ENCODE assay signal across 8 cellular contexts in the genomic region with DNA sequence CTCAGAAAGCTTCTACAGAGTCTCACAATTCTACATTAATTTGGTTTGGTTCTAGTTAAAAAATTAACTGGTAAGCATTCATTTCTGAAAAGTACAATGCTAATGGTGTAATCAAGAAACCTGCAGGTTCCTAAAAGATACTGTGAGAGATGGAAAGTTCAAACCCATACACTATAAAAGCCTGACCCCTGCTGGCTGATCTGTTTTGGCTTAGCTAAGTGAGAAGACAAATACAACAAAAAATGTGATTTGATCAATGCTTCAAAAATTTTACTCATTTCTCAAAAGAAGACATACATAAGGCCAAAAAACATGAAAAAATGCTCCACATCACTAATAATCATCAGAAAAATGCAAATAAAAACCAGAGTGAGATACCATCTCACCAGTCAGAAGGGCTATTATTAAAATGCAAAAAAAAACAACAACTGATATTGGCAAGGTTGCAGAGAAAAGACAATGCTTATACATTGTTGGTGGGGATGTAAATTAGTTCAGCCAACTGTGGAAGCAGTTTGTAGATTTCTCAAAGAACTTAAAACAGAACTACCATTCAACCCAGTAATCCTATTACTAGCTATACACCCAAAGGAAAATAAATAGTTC.
DNase-seq lines count a peak whose midpoint lies in the region; ATAC-seq and TF ChIP-seq lines count a peak whose summit lies in the region.

No MANE protein-coding gene starts in this region.

- no peaks in the 10 kb centered on the region for H3F3A ChIP-seq in PC-3 (ENCODE audit: low read length, unreplicated experiment)

- H3K4me1 ChIP-seq in PC-3 (ENCODE audit: insufficient read depth, low read length) (no peaks in the 10 kb centered on the region), lower lobe of right lung (no peaks in the 10 kb centered on the region)
- no peaks in the 10 kb centered on the region for H3K4me1 ChIP-seq in effector memory CD4-positive, alpha-beta T cell (ENCODE audit: control insufficient read depth, insufficient read depth, low read length, poor library complexity, severe bottlenecking)

- no TSS peak for BruUV-seq in PC-3 (replicated peaks; lab: Mats Ljungman, UMichigan)

- peak; percentile 35 for DNase-seq in activated naive CD8-positive, alpha-beta T cell treated with anti-CD3 and anti-CD28 coated beads, Interleukin-2, amount 50 U/mL, for 24 hours
- no peak for DNase-seq in activated naive CD8-positive, alpha-beta T cell treated with anti-CD3 and anti-CD28 coated beads for 36 hours
- DNase-seq in PC-3 (peak; percentile 60), chondrocyte (ENCODE audit: low spot score) (no peak), lower lobe of right lung (no peak)
- no peak for DNase-seq in effector memory CD4-positive, alpha-beta T cell

- H3K4me3 ChIP-seq in PC-3 (ENCODE audit: low read length) (no peak overlapping the region), lower lobe of right lung (no peak overlapping the region)
- H3K4me3 ChIP-seq in effector memory CD4-positive, alpha-beta T cell (ENCODE audit: insufficient read depth, low read depth, low read length, poor library complexity, severe bottlenecking), result no peak overlapping the region

- H3K4me1 Mint-ChIP-seq in activated naive CD8-positive, alpha-beta T cell treated with anti-CD3 and anti-CD28 coated beads, Interleukin-2, amount 50 U/mL, for 24 hours, result no peaks in the 10 kb centered on the region
- H3K4me1 Mint-ChIP-seq in activated naive CD8-positive, alpha-beta T cell treated with anti-CD3 and anti-CD28 coated beads for 36 hours, result no peaks in the 10 kb centered on the region
- no peaks in the 10 kb centered on the region for H3K4me1 Mint-ChIP-seq in chondrocyte (ENCODE audit: low read depth)

- H3K9me3 Mint-ChIP-seq in activated naive CD8-positive, alpha-beta T cell treated with anti-CD3 and anti-CD28 coated beads, Interleukin-2, amount 50 U/mL, for 24 hours, result no peaks in the 10 kb centered on the region
- H3K9me3 Mint-ChIP-seq in activated naive CD8-positive, alpha-beta T cell treated with anti-CD3 and anti-CD28 coated beads for 36 hours, result no peaks in the 10 kb centered on the region
- H3K9me3 Mint-ChIP-seq in chondrocyte (ENCODE audit: low read depth), result peaks cover 4% of the 10 kb centered on the region

- no peaks in the 10 kb centered on the region for H3K27me3 ChIP-seq in PC-3 (ENCODE audit: low read length)
- H3K27me3 ChIP-seq in lower lobe of right lung (ENCODE audit: low read depth), result no peaks in the 10 kb centered on the region
- no peaks in the 10 kb centered on the region for H3K27me3 ChIP-seq in effector memory CD4-positive, alpha-beta T cell (replicated peaks; ENCODE audit: control insufficient read depth, insufficient read depth, low read length, poor library complexity, severe bottlenecking)

- H3K36me3 Mint-ChIP-seq in activated naive CD8-positive, alpha-beta T cell treated with anti-CD3 and anti-CD28 coated beads, Interleukin-2, amount 50 U/mL, for 24 hours (ENCODE audit: low read depth), result no peaks in the 10 kb centered on the region
- no peaks in the 10 kb centered on the region for H3K36me3 Mint-ChIP-seq in activated naive CD8-positive, alpha-beta T cell treated with anti-CD3 and anti-CD28 coated beads for 36 hours
- no peaks in the 10 kb centered on the region for H3K36me3 Mint-ChIP-seq in chondrocyte (ENCODE audit: low read depth)

- no peaks in the 10 kb centered on the region for H3K9me2 ChIP-seq in PC-3 (replicated peaks; ENCODE audit: low read length)

- H4K20me1 ChIP-seq in PC-3 (ENCODE audit: low read length), result no peaks in the 10 kb centered on the region

- H3K27me3 Mint-ChIP-seq in activated naive CD8-positive, alpha-beta T cell treated with anti-CD3 and anti-CD28 coated beads, Interleukin-2, amount 50 U/mL, for 24 hours, result peaks cover 14% of the 10 kb centered on the region
- peaks cover 16% of the 10 kb centered on the region for H3K27me3 Mint-ChIP-seq in activated naive CD8-positive, alpha-beta T cell treated with anti-CD3 and anti-CD28 coated beads for 36 hours
- no peaks in the 10 kb centered on the region for H3K27me3 Mint-ChIP-seq in chondrocyte (ENCODE audit: low read depth)

- H3K27ac Mint-ChIP-seq in activated naive CD8-positive, alpha-beta T cell treated with anti-CD3 and anti-CD28 coated beads, Interleukin-2, amount 50 U/mL, for 24 hours, result no peak overlapping the region
- H3K27ac Mint-ChIP-seq in activated naive CD8-positive, alpha-beta T cell treated with anti-CD3 and anti-CD28 coated beads for 36 hours, result no peak overlapping the region
- no peak overlapping the region for H3K27ac Mint-ChIP-seq in chondrocyte (ENCODE audit: unreplicated experiment)

- H3K79me2 ChIP-seq in PC-3 (ENCODE audit: low read length), result no peaks in the 10 kb centered on the region

- CTCF ChIA-PET in PC-3 (lab: Charles Lee), result interaction anchor here (1.1 kb wide), 1 partner anchor 19 kb away, joined by 19 read pairs; no protein-coding TSS in a partner anchor

- no peak overlapping the region for H3K4me2 ChIP-seq in PC-3 (ENCODE audit: low read length)

- no peaks in the 10 kb centered on the region for H3K9me3 ChIP-seq in PC-3 (ENCODE audit: low read length)
- no peaks in the 10 kb centered on the region for H3K9me3 ChIP-seq in lower lobe of right lung
- H3K9me3 ChIP-seq in effector memory CD4-positive, alpha-beta T cell (ENCODE audit: control insufficient read depth, low read length), result no peaks in the 10 kb centered on the region

- TF ChIP-seq CTCF in PC-3 (conservative IDR thresholded peaks at IDR 0.05; ENCODE audit: low read depth, low read length) (peak; percentile 71), chondrocyte (IDR thresholded peaks at IDR 0.05) (peak; percentile 88), lower lobe of right lung (IDR thresholded peaks at IDR 0.05) (peak; percentile 49)

- ATAC-seq in activated naive CD8-positive, alpha-beta T cell treated with anti-CD3 and anti-CD28 coated beads, Interleukin-2, amount 50 U/mL, for 24 hours, result no peak
- ATAC-seq in HG02798 (IDR thresholded peaks at IDR 0.05; ENCODE audit: poor library complexity, unreplicated experiment) (peak; percentile 62), PC-3 (no peak), lower lobe of right lung (no peak), GM21786 (IDR thresholded peaks at IDR 0.05; ENCODE audit: unreplicated experiment) (no peak)

- POLR2A ChIA-PET in PC-3 (lab: Charles Lee; ENCODE audit: unreplicated experiment), result no interaction called here

- H3K36me3 ChIP-seq in PC-3 (ENCODE audit: low read depth, low read length), result no peaks in the 10 kb centered on the region
- no peaks in the 10 kb centered on the region for H3K36me3 ChIP-seq in lower lobe of right lung
- no peaks in the 10 kb centered on the region for H3K36me3 ChIP-seq in effector memory CD4-positive, alpha-beta T cell (ENCODE audit: control insufficient read depth, insufficient read depth, low read length)

- no peak overlapping the region for H3K27ac ChIP-seq in PC-3 (ENCODE audit: low read length)
- no peak overlapping the region for H3K27ac ChIP-seq in lower lobe of right lung
- H3K27ac ChIP-seq in effector memory CD4-positive, alpha-beta T cell (ENCODE audit: insufficient read depth, low read length, poor library complexity, severe bottlenecking), result no peak overlapping the region

- no peak overlapping the region for H3K4me3 Mint-ChIP-seq in activated naive CD8-positive, alpha-beta T cell treated with anti-CD3 and anti-CD28 coated beads, Interleukin-2, amount 50 U/mL, for 24 hours
- no peak overlapping the region for H3K4me3 Mint-ChIP-seq in activated naive CD8-positive, alpha-beta T cell treated with anti-CD3 and anti-CD28 coated beads for 36 hours
- H3K4me3 Mint-ChIP-seq in chondrocyte (ENCODE audit: unreplicated experiment), result no peak overlapping the region

- no peak overlapping the region for H2AFZ ChIP-seq in PC-3 (ENCODE audit: low read length)

- H3K9ac ChIP-seq in PC-3 (ENCODE audit: low read length), result no peak overlapping the region

- intact Hi-C loops in PC-3 (cut with micrococcal nuclease), result loop anchor here (1.0 kb wide), 1 partner anchor 19 kb away; no protein-coding TSS in a partner anchor
- intact Hi-C loops in lower lobe of right lung (cut with DNase I), result no loop called here

Comparison
In these comparisons a context has a peak if more than half of its experiments do, and no peak if none do; other contexts are left out.
1. DNase-seq: peak in activated naive CD8-positive, alpha-beta T cell treated with anti-CD3 and anti-CD28 coated beads, Interleukin-2, amount 50 U/mL, for 24 hours (single experiment) and PC-3 (single experiment); none in activated naive CD8-positive, alpha-beta T cell treated with anti-CD3 and anti-CD28 coated beads for 36 hours (single experiment), chondrocyte (single experiment), lower lobe of right lung (single experiment) and effector memory CD4-positive, alpha-beta T cell (0 of 3).
2. Peak in every context shown above with its lines, with median percentiles within 50 percentile points of each other: CTCF ChIP-seq.